9 cellular contexts compared by ENCODE assay signal in genomic region chr7:88758355-88759215, GRCh38. TPM values are rescaled to one million over a fixed set of nuclear protein-coding genes. Genes with fewer than 3 reads are reported as not detected.
DNase-seq lines count a peak whose midpoint lies in the region; ATAC-seq and TF ChIP-seq lines count a peak whose summit lies in the region.
"Had no signal": no experiment of that assay in that cellular context is flagged by ENCODE, and none has a peak within 500 bp of the region (broad histone marks: within the 10 kb centered on the region; RNA-seq: fewer than 3 reads in every experiment).

No MANE protein-coding gene starts in this region.

- TF ChIP-seq CTCF in prostate gland (IDR thresholded peaks at IDR 0.05): no peak

- peaks cover 6% of the 10 kb centered on the region for H3K27me3 ChIP-seq in prostate gland (replicated peaks; ENCODE audit: insufficient read depth)

- no peaks in the 10 kb centered on the region for H3K4me1 ChIP-seq in prostate gland (replicated peaks)

- DNase-seq in OCI-M1 (lab: John Stamatoyannopoulos, UW) (peak; percentile 79), glomerular visceral epithelial cell (ENCODE audit: extremely low spot score) (peak; percentile 5), prostate gland (ENCODE audit: low spot score) (peak; percentile 7)

- no peak for TF ChIP-seq POLR2A in prostate gland (IDR thresholded peaks at IDR 0.05)

- intact Hi-C loops in prostate gland (cut with DNase I): no loop called here

- 4% methylated on average over 33 of the region's 33 CpGs for WGBS in prostate gland

- ATAC-seq in GM19463 (IDR thresholded peaks at IDR 0.05; ENCODE audit: unreplicated experiment) (peak; percentile 21), HG03108 (IDR thresholded peaks at IDR 0.05; ENCODE audit: unreplicated experiment) (no peak), HG03457 (IDR thresholded peaks at IDR 0.05; ENCODE audit: unreplicated experiment) (no peak), GM18873 (IDR thresholded peaks at IDR 0.05; ENCODE audit: low FRiP score, unreplicated experiment) (no peak)

- H3K36me3 ChIP-seq in prostate gland: no peaks in the 10 kb centered on the region

- no peaks in the 10 kb centered on the region for H3K9me3 ChIP-seq in prostate gland

- peak overlapping the region; percentile 24 to 25 for H3K4me3 ChIP-seq in prostate gland

- no peak overlapping the region for H3K27ac ChIP-seq in prostate gland
- H3K27ac ChIP-seq: KMS-11 had no signal

RNA-seq across cellular contexts. Expression of gene ZNF804B, which starts 0.9 kb away (rescaled TPM):
- total RNA-seq in prostate gland: under 1 TPM in 1 of 2 donors, not detected in 1; 0.05 TPM
- total RNA-seq: dermis microvascular lymphatic vessel endothelial cell had no signal

RNA-seq across cellular contexts. Expression of gene TEX47, which starts 37.0 kb away (rescaled TPM):
- 1 to 10 TPM in 1 of 2 donors, not detected in 1; 1.8 TPM for total RNA-seq in prostate gland
- total RNA-seq: dermis microvascular lymphatic vessel endothelial cell had no signal

Comparison
In these comparisons a context has a peak if more than half of its experiments do, and no peak if none do; other contexts are left out.
1. DNase-seq: peak in every context shown above with its lines; median percentile 79 in OCI-M1; 7 in prostate gland; 5 in glomerular visceral epithelial cell.